ENCODE assay signal across 8 cellular contexts in genomic region chr7:7182156-7183060, GRCh38.
A peak's percentile ranks its signal among the peaks of the same experiment; 100 is the strongest.
DNase-seq lines count a peak whose midpoint lies in the region; ATAC-seq and TF ChIP-seq lines count a peak whose summit lies in the region.

Gene C1GALT1, plus strand, starts transcription at chr7:7182544. Its CDS starts 51,776 bp downstream, at chr7:7234320.

- in situ Hi-C loops in astrocyte of the spinal cord (cut with HindIII; ENCODE audit: low sequenced_read_pairs) = no loop called here

- H3K4me3 ChIP-seq in astrocyte of the spinal cord (ENCODE audit: low read depth, low read length) = peak within 1 kb of the TSS; percentile 96
- peak within 1 kb of the TSS; percentile 86 for H3K4me3 ChIP-seq in retinal pigment epithelial cell (ENCODE audit: low read length)

- ATAC-seq in GM18511 (IDR thresholded peaks at IDR 0.05; ENCODE audit: unreplicated experiment) (peak; percentile 81), HG03039 (IDR thresholded peaks at IDR 0.05; ENCODE audit: unreplicated experiment) (peak; percentile 82)

- TF ChIP-seq CTCF in 22Rv1 (IDR thresholded peaks at IDR 0.05) (peak; percentile 64), astrocyte of the spinal cord (IDR thresholded peaks at IDR 0.05; ENCODE audit: low read depth, low read length) (peak; percentile 57), retinal pigment epithelial cell (conservative IDR thresholded peaks at IDR 0.05; ENCODE audit: low read depth, low read length) (peak; percentile 50)

- peak within 1 kb of the TSS; percentile 92 for H3K27ac ChIP-seq in 22Rv1

- DNase-seq in NCI-H2081 (lab: John Stamatoyannopoulos, UW) (peak; percentile 98 to 99), T1000 (lab: John Stamatoyannopoulos, UW) (peak; percentile 93), astrocyte of the spinal cord (ENCODE audit: low read depth, low spot score) (peak; percentile 99), hypothalamus (lab: John Stamatoyannopoulos, UW) (peak; percentile 63 to 98 (median 94)), retinal pigment epithelial cell (ENCODE audit: low read depth) (peak; percentile 95)

Comparison
In these comparisons a context has a peak if more than half of its experiments do, and no peak if none do; other contexts are left out.
1. Peak in every context shown above with its lines: DNase-seq, ATAC-seq, H3K4me3 ChIP-seq and H3K27ac ChIP-seq.